In genomic region chr19:3500429-3501101, GRCh38 we compare ENCODE assay signal across 1 cellular context.
A peak's percentile ranks its signal among the peaks of the same experiment; 100 is the strongest.
TF ChIP-seq lines count a peak whose summit lies in the region.

TSS of gene DOHH (minus strand) at chr19:3500674. CDS start at chr19:3496814, 3,860 bp downstream.

TF ChIP-seq in K562, 482 proteins besides CTCF, POLR2A, EP300 and RAD21 (continued from another document):
- TF ChIP-seq ZBTB40 (IDR thresholded peaks at IDR 0.05) (peak; percentile 68; the same call in 1 of the 2 replicates), ZBTB40 (CRISPR knock-in tag; IDR thresholded peaks at IDR 0.05) (no peak), NFRKB (IDR thresholded peaks at IDR 0.05; ENCODE audit: low read depth) (peak; percentile 88), ARID1B (IDR thresholded peaks at IDR 0.05) (0 out of 2 replicates have a peak, but pooled peaks have one; percentile 28), SMARCE1 (IDR thresholded peaks at IDR 0.05) (no peak), GATAD2A (IDR thresholded peaks at IDR 0.05) (0 out of 2 replicates have a peak, but pooled peaks have one; percentile 33), ILK (tag; IDR thresholded peaks at IDR 0.05; ENCODE audit: borderline replicate concordance, low read depth) (no peak), ZBTB43 (CRISPR knock-in tag; IDR thresholded peaks at IDR 0.05) (0 out of 2 replicates have a peak, but pooled peaks have one; percentile 85), ZNF121 (CRISPR knock-in tag; conservative IDR thresholded peaks at IDR 0.05) (no peak), TCF7L2 (IDR thresholded peaks at IDR 0.05; ENCODE audit: low read depth, low read length) (peak; percentile 98), ZBTB7A (IDR thresholded peaks at IDR 0.05; ENCODE audit: borderline replicate concordance, control insufficient read depth, low read depth, low read length) (no peak), MAZ (CRISPR knock-in tag; conservative IDR thresholded peaks at IDR 0.05 in 1 of 2, IDR thresholded peaks at IDR 0.05 in 1 of 2) (peak; percentile 60 to 72), TSHZ1 (CRISPR knock-in tag; IDR thresholded peaks at IDR 0.05) (0 out of 2 replicates have a peak, but pooled peaks have one; percentile 18), STAT6 (CRISPR knock-in tag; IDR thresholded peaks at IDR 0.05) (peak; percentile 83; the same call in 1 of the 2 replicates), KLF13 (tag; IDR thresholded peaks at IDR 0.05; ENCODE audit: borderline replicate concordance, low read depth) (peak; percentile 58; the same call in 1 of the 2 replicates)
